ENCODE assay signal across 25 cellular contexts in genomic region chr9:124355032-124355940, GRCh38. TPM values are rescaled to one million over a fixed set of nuclear protein-coding genes. Genes with fewer than 3 reads are reported as not detected.
A peak's percentile ranks its signal among the peaks of the same experiment; 100 is the strongest.
DNase-seq lines count a peak whose midpoint lies in the region; ATAC-seq, FAIRE-seq and TF ChIP-seq lines count a peak whose summit lies in the region.
"Had no signal": no experiment of that assay in that cellular context is flagged by ENCODE, and none has a peak within 500 bp of the region (broad histone marks: within the 10 kb centered on the region; RNA-seq: fewer than 3 reads in every experiment).

No MANE protein-coding gene starts in this region.

- H3K36me3 ChIP-seq in neuronal stem cell (replicated peaks in 1 of 2; ENCODE audit: control insufficient read depth in 2 of 2, insufficient read depth in 2 of 2, low read length in 2 of 2) = peaks cover 39 to 93% of the 10 kb centered on the region in 2 donors
- peaks cover 0 to 64% (median 15%) of the 10 kb centered on the region in 3 experiments for H3K36me3 ChIP-seq in naive thymus-derived CD4-positive, alpha-beta T cell (ENCODE audit: control insufficient read depth in 2 of 3, insufficient read depth in 3 of 3, low read length in 3 of 3)
- H3K36me3 ChIP-seq in A673 (ENCODE audit: insufficient read depth, low read length, poor library complexity, severe bottlenecking) = peaks cover 35% of the 10 kb centered on the region
- H3K36me3 ChIP-seq: colonic mucosa had no signal

- peak overlapping the region; percentile 50 for H3K27ac Mint-ChIP-seq in activated CD8-positive, alpha-beta T cell treated with anti-CD3 and anti-CD28 coated beads, Interleukin-2, amount 10 ng/mL, durations not matched to agents 7 days and 5 days
- H3K27ac Mint-ChIP-seq in activated CD8-positive, alpha-beta T cell treated with anti-CD3 and anti-CD28 coated beads for 36 hours = no peak overlapping the region
- peak overlapping the region in 1 of 9 donors; percentile 38 for H3K27ac Mint-ChIP-seq in naive thymus-derived CD4-positive, alpha-beta T cell

- peak overlapping the region in 1 of 2 donors; percentile 3 for H3K4me3 ChIP-seq in neuronal stem cell (ENCODE audit: low read length in 2 of 2)
- H3K4me3 ChIP-seq in naive thymus-derived CD4-positive, alpha-beta T cell (ENCODE audit: low read length) = no peak overlapping the region
- no peak overlapping the region for H3K4me3 ChIP-seq in A673 (ENCODE audit: low read depth, low read length, poor library complexity, severe bottlenecking)
- H3K4me3 ChIP-seq: A549, colonic mucosa, smooth muscle cell, vagina had no signal

- no peak overlapping the region for H3K4ac ChIP-seq in neuronal stem cell (ENCODE audit: low read length)

- H3K27ac ChIP-seq in caudate nucleus (ENCODE audit: low read depth, low read length) = peak overlapping the region; percentile 77
- no peak overlapping the region for H3K27ac ChIP-seq in neuronal stem cell (replicated peaks; ENCODE audit: low read length)
- no peak overlapping the region for H3K27ac ChIP-seq in naive thymus-derived CD4-positive, alpha-beta T cell (ENCODE audit: low read depth, low read length)
- no peak overlapping the region for H3K27ac ChIP-seq in A673 (ENCODE audit: low read depth, low read length, poor library complexity, severe bottlenecking)
- H3K27ac ChIP-seq: colonic mucosa, epithelial cell of prostate, foreskin keratinocyte, vagina had no signal

- no peak overlapping the region for H2BK12ac ChIP-seq in neuronal stem cell (ENCODE audit: low read length)

- peaks cover 29% of the 10 kb centered on the region for H3K36me3 Mint-ChIP-seq in activated CD8-positive, alpha-beta T cell treated with anti-CD3 and anti-CD28 coated beads, Interleukin-2, amount 10 ng/mL, durations not matched to agents 7 days and 5 days (ENCODE audit: low read depth)
- H3K36me3 Mint-ChIP-seq in activated CD8-positive, alpha-beta T cell treated with anti-CD3 and anti-CD28 coated beads for 36 hours (ENCODE audit: low read depth) = peaks cover 25% of the 10 kb centered on the region
- H3K36me3 Mint-ChIP-seq in naive thymus-derived CD4-positive, alpha-beta T cell = peaks cover 4 to 37% (median 6%) of the 10 kb centered on the region in 5 donors

- peak overlapping the region; percentile 6 for H3K4me3 Mint-ChIP-seq in activated CD8-positive, alpha-beta T cell treated with anti-CD3 and anti-CD28 coated beads, Interleukin-2, amount 10 ng/mL, durations not matched to agents 7 days and 5 days
- no peak overlapping the region for H3K4me3 Mint-ChIP-seq in activated CD8-positive, alpha-beta T cell treated with anti-CD3 and anti-CD28 coated beads for 36 hours
- H3K4me3 Mint-ChIP-seq in naive thymus-derived CD4-positive, alpha-beta T cell = no peak overlapping the region
- H3K4me3 Mint-ChIP-seq: activated B cell treated with CpG ODN at 0.5 μM for 24 hours, mesothelial cell of epicardium, neural crest cell, T-helper 17 cell had no signal

- peak overlapping the region; percentile 31 for H3K23ac ChIP-seq in neuronal stem cell (ENCODE audit: low read depth, low read length, poor library complexity)

- H4K91ac ChIP-seq in neuronal stem cell (ENCODE audit: low read depth, low read length, poor library complexity) = no peak overlapping the region

- no peak for TF ChIP-seq CTCF in activated CD8-positive, alpha-beta T cell treated with anti-CD3 and anti-CD28 coated beads for 36 hours (IDR thresholded peaks at IDR 0.05)
- no peak for TF ChIP-seq CTCF in A673 (conservative IDR thresholded peaks at IDR 0.05; ENCODE audit: low read depth, low read length)

- TF ChIP-seq POLR2A in GM12891 (IDR thresholded peaks at IDR 0.05; ENCODE audit: low read depth, low read length) = no peak

- no peak overlapping the region for H4K8ac ChIP-seq in neuronal stem cell (ENCODE audit: low read depth, low read length)

- H2BK5ac ChIP-seq in neuronal stem cell (ENCODE audit: low read length) = no peak overlapping the region

- no peak overlapping the region for H2AK5ac ChIP-seq in neuronal stem cell (ENCODE audit: low read depth, low read length)

- CTCF ChIA-PET in activated CD8-positive, alpha-beta T cell treated with anti-CD3 and anti-CD28 coated beads, Interleukin-2, amount 10 ng/mL, durations not matched to agents 7 days and 5 days (lab: Charles Lee) = no interaction called here
- CTCF ChIA-PET in activated CD8-positive, alpha-beta T cell treated with anti-CD3 and anti-CD28 coated beads for 36 hours (lab: Charles Lee) = no interaction called here
- CTCF ChIA-PET in naive thymus-derived CD4-positive, alpha-beta T cell (lab: Charles Lee) = no interaction called here
- CTCF ChIA-PET in A673 (lab: Charles Lee) = no interaction called here

- H3K4me1 Mint-ChIP-seq in activated CD8-positive, alpha-beta T cell treated with anti-CD3 and anti-CD28 coated beads, Interleukin-2, amount 10 ng/mL, durations not matched to agents 7 days and 5 days (ENCODE audit: low read depth) = peaks cover 30% of the 10 kb centered on the region
- H3K4me1 Mint-ChIP-seq in activated CD8-positive, alpha-beta T cell treated with anti-CD3 and anti-CD28 coated beads for 36 hours (ENCODE audit: low read depth) = peaks cover 25% of the 10 kb centered on the region
- H3K4me1 Mint-ChIP-seq in naive thymus-derived CD4-positive, alpha-beta T cell = peaks cover 11 to 30% (median 26%) of the 10 kb centered on the region in 7 donors
- H3K4me1 Mint-ChIP-seq: mesothelial cell of epicardium had no signal

- H3K4me1 ChIP-seq in neuronal stem cell (ENCODE audit: control insufficient read depth in 2 of 2, insufficient read depth in 1 of 2, low read depth in 1 of 2, low read length in 2 of 2) (peaks cover 5 to 18% of the 10 kb centered on the region in 2 donors), A673 (ENCODE audit: insufficient read depth, low read length, poor library complexity, severe bottlenecking) (no peaks in the 10 kb centered on the region)
- H3K4me1 ChIP-seq in naive thymus-derived CD4-positive, alpha-beta T cell (ENCODE audit: control insufficient read depth in 2 of 2, insufficient read depth in 2 of 2, low read length in 2 of 2) = peaks cover 0 to 12% of the 10 kb centered on the region in 2 donors
- H3K4me1 ChIP-seq: A549, colonic mucosa, foreskin keratinocyte, vagina had no signal

- DNase-seq in activated CD8-positive, alpha-beta T cell treated with anti-CD3 and anti-CD28 coated beads, Interleukin-2, amount 10 ng/mL, durations not matched to agents 7 days and 5 days = no peak
- DNase-seq in activated CD8-positive, alpha-beta T cell treated with anti-CD3 and anti-CD28 coated beads for 36 hours = no peak
- DNase-seq in GM12891 (ENCODE audit: insufficient read length, low spot score) = no peak
- peak in 3 of 61 donors; percentile 16 to 24 (median 21) for DNase-seq in caudate nucleus (lab: John Stamatoyannopoulos, UW)
- DNase-seq in neuronal stem cell (ENCODE audit: low spot score) = no peak
- no peak for DNase-seq in stimulated activated CD4-positive, alpha-beta T cell treated with anti-CD3 and anti-CD28 coated beads, Interleukin-2, amount 100 ng/mL, for 48 hours
- no peak for DNase-seq in naive thymus-derived CD4-positive, alpha-beta T cell
- no peak for DNase-seq in A673 (ENCODE audit: low spot score)
- DNase-seq: activated B cell treated with CpG ODN at 0.5 μM for 24 hours; C1 segment of cervical spinal cord; colonic mucosa; foreskin keratinocyte; MM.1S; NCI-H146; PC-3; stimulated activated CD4-positive, alpha-beta T cell treated with anti-CD3 and anti-CD28 coated beads, Interleukin-4, amount 100 ng/mL, for 24 hours; T-helper 17 cell had no signal

- WGBS in neuronal stem cell (ENCODE audit: extremely low coverage in 2 of 2, insufficient read length in 2 of 2, insufficient replicate concordance in 1 of 2), 2 donors = no CpG with 5 or more reads among the region's 21 CpGs

- no TSS peak for BruUV-seq in A673 (replicated peaks; lab: Mats Ljungman, UMichigan)

- H2BK15ac ChIP-seq in neuronal stem cell (ENCODE audit: low read length) = no peak overlapping the region

- H3K9me3 ChIP-seq in neuronal stem cell (replicated peaks in 1 of 2; ENCODE audit: control insufficient read depth in 2 of 2, insufficient read depth in 1 of 2, low read depth in 1 of 2, low read length in 2 of 2) = no peaks in the 10 kb centered on the region
- no peaks in the 10 kb centered on the region for H3K9me3 ChIP-seq in naive thymus-derived CD4-positive, alpha-beta T cell (ENCODE audit: control insufficient read depth in 2 of 3, low read length in 3 of 3)
- H3K9me3 ChIP-seq in A673 (ENCODE audit: low read depth, low read length, poor library complexity, severe bottlenecking) = no peaks in the 10 kb centered on the region
- H3K9me3 ChIP-seq: A549, colonic mucosa, vagina had no signal

- no peak for FAIRE-seq in GM12891 (lab: Jason Lieb, UNC)
- FAIRE-seq: A549, kidney had no signal

- no peak overlapping the region for H3K9ac ChIP-seq in neuronal stem cell (ENCODE audit: low read depth, low read length, poor library complexity)

- intact Hi-C loops in activated CD8-positive, alpha-beta T cell treated with anti-CD3 and anti-CD28 coated beads for 36 hours (cut with micrococcal nuclease) = no loop called here
- intact Hi-C loops in naive thymus-derived CD4-positive, alpha-beta T cell (cut with micrococcal nuclease) = no loop called here
- intact Hi-C loops in A673 (cut with micrococcal nuclease; ENCODE audit: unreplicated experiment) = no loop called here

- no peak for ATAC-seq in activated CD8-positive, alpha-beta T cell treated with anti-CD3 and anti-CD28 coated beads, Interleukin-2, amount 10 ng/mL, durations not matched to agents 7 days and 5 days
- ATAC-seq in activated CD8-positive, alpha-beta T cell treated with anti-CD3 and anti-CD28 coated beads for 36 hours = no peak
- no peak for ATAC-seq in naive thymus-derived CD4-positive, alpha-beta T cell
- ATAC-seq: foreskin keratinocyte, HCT116, PC-3, T-helper 17 cell had no signal

- no peaks in the 10 kb centered on the region for H3K27me3 ChIP-seq in neuronal stem cell (ENCODE audit: control insufficient read depth in 3 of 3, insufficient read depth in 3 of 3, low read depth in 1 of 3, low read length in 3 of 3)
- H3K27me3 ChIP-seq in naive thymus-derived CD4-positive, alpha-beta T cell (ENCODE audit: control insufficient read depth in 2 of 2, insufficient read depth in 2 of 2, low read length in 2 of 2) = no peaks in the 10 kb centered on the region
- no peaks in the 10 kb centered on the region for H3K27me3 ChIP-seq in A673 (replicated peaks; ENCODE audit: insufficient read depth, low read depth, low read length, poor library complexity)
- H3K27me3 ChIP-seq: colonic mucosa, foreskin keratinocyte, vagina had no signal

- no peak overlapping the region for H3K18ac ChIP-seq in neuronal stem cell (ENCODE audit: low read length)

- H3K79me1 ChIP-seq in neuronal stem cell (ENCODE audit: low read depth, low read length) = peaks cover 9% of the 10 kb centered on the region

- H3K4me2 ChIP-seq in neuronal stem cell (ENCODE audit: insufficient read depth, low read length, poor library complexity, severe bottlenecking) = no peak overlapping the region
- H3K4me2 ChIP-seq: A549, smooth muscle cell had no signal

- H3K27me3 Mint-ChIP-seq in activated CD8-positive, alpha-beta T cell treated with anti-CD3 and anti-CD28 coated beads, Interleukin-2, amount 10 ng/mL, durations not matched to agents 7 days and 5 days (ENCODE audit: low read depth) = no peaks in the 10 kb centered on the region
- no peaks in the 10 kb centered on the region for H3K27me3 Mint-ChIP-seq in activated CD8-positive, alpha-beta T cell treated with anti-CD3 and anti-CD28 coated beads for 36 hours
- no peaks in the 10 kb centered on the region for H3K27me3 Mint-ChIP-seq in naive thymus-derived CD4-positive, alpha-beta T cell
- H3K27me3 Mint-ChIP-seq: activated B cell treated with CpG ODN at 0.5 μM for 24 hours, T-helper 17 cell had no signal

- H3K9me3 Mint-ChIP-seq in activated CD8-positive, alpha-beta T cell treated with anti-CD3 and anti-CD28 coated beads, Interleukin-2, amount 10 ng/mL, durations not matched to agents 7 days and 5 days (ENCODE audit: insufficient read depth) = no peaks in the 10 kb centered on the region
- H3K9me3 Mint-ChIP-seq in activated CD8-positive, alpha-beta T cell treated with anti-CD3 and anti-CD28 coated beads for 36 hours = no peaks in the 10 kb centered on the region
- peaks cover 0 to 2% (median 0%) of the 10 kb centered on the region in 11 donors for H3K9me3 Mint-ChIP-seq in naive thymus-derived CD4-positive, alpha-beta T cell
- H3K9me3 Mint-ChIP-seq: activated B cell treated with CpG ODN at 0.5 μM for 24 hours, mesothelial cell of epicardium, neural crest cell had no signal

- H3K14ac ChIP-seq in neuronal stem cell (ENCODE audit: low read length) = no peak overlapping the region

- H2BK120ac ChIP-seq in neuronal stem cell (ENCODE audit: low read depth, low read length) = no peak overlapping the region

- H2AFZ ChIP-seq in neuronal stem cell (ENCODE audit: low read length) = no peak overlapping the region

- POLR2A ChIA-PET in activated CD8-positive, alpha-beta T cell treated with anti-CD3 and anti-CD28 coated beads, Interleukin-2, amount 10 ng/mL, durations not matched to agents 7 days and 5 days (lab: Charles Lee) = no interaction called here
- POLR2A ChIA-PET in activated CD8-positive, alpha-beta T cell treated with anti-CD3 and anti-CD28 coated beads for 36 hours (lab: Charles Lee) = no interaction called here
- POLR2A ChIA-PET in naive thymus-derived CD4-positive, alpha-beta T cell (lab: Charles Lee) = no interaction called here
- POLR2A ChIA-PET in A673 (lab: Charles Lee; ENCODE audit: low non-redundant PET) = no interaction called here

RNA-seq across cellular contexts. Expression of gene PSMB7, which starts 60.0 kb away (rescaled TPM):
- 100 to 1,000 TPM; 114 to 119 TPM for total RNA-seq in activated CD8-positive, alpha-beta T cell treated with anti-CD3 and anti-CD28 coated beads, Interleukin-2, amount 10 ng/mL, durations not matched to agents 7 days and 5 days
- 100 to 1,000 TPM; 155 to 170 TPM for total RNA-seq in activated CD8-positive, alpha-beta T cell treated with anti-CD3 and anti-CD28 coated beads for 36 hours
- polyA plus RNA-seq in GM12891 (2012; ENCODE audit: low read depth, missing spikeins) = 219 TPM
- polyA plus RNA-seq in neuronal stem cell (2013, experiment 1 of 2) = 189 TPM
- polyA plus RNA-seq in neuronal stem cell (2013, experiment 2 of 2) = 189 TPM
- total RNA-seq in naive thymus-derived CD4-positive, alpha-beta T cell = 100 to 1,000 TPM in 1 of 5 experiments, 10 to 100 TPM in 4; 59.4 to 129 (median 63.2) TPM
- 100 to 1,000 TPM; 176 to 203 TPM for polyA plus RNA-seq in naive thymus-derived CD4-positive, alpha-beta T cell
- 355 and 380 TPM in 2 replicates for total RNA-seq in A673 (2021)
